Comparison of ENCODE assay signal across 8 cellular contexts in the genomic region with DNA sequence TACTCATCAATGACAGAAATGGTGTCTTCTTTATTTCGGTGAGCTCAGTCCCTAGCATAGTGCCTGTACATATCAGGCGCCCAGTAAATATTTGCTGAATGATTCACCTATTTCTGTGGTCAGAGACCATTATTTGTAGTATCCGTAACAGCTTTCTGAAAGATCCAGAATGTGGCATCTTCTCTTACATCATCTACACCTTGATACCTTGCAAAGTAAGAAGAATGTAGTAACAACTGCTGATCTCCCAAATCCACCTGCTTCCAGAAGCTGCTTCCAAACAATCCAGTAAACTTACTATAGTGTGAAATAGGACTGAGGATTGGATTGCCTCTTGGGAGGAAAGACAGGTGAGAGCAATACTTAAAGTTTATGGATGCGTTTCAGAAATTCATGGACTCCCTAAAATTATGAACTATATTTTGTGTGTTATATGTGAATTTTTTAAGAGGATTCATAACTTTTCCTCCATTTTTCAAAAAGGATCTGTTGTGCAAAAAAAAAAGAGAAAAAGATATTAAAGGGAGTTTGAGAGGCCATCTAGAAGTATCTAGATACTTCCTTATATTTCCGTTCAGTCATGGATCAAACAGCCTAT. TPM values are rescaled to one million over a fixed set of nuclear protein-coding genes. Genes with fewer than 3 reads are reported as not detected.
A peak's percentile ranks its signal among the peaks of the same experiment; 100 is the strongest.
DNase-seq lines count a peak whose midpoint lies in the region; ATAC-seq and TF ChIP-seq lines count a peak whose summit lies in the region.

No MANE protein-coding gene starts in this region.

- ATAC-seq in heart right ventricle (no peak), Right ventricle myocardium inferior (no peak), thoracic aorta (ENCODE audit: insufficient number of reproducible peaks, low FRiP score, low read depth) (no peak), HG03342 (IDR thresholded peaks at IDR 0.05; ENCODE audit: unreplicated experiment) (no peak)
- ATAC-seq in activated CD8-positive, alpha-beta T cell treated with anti-CD3 and anti-CD28 coated beads for 36 hours = no peak

- intact Hi-C loops in heart right ventricle (cut with DNase I) = no loop called here
- intact Hi-C loops in Right ventricle myocardium inferior (cut with DNase I) = loop anchor here (2.0 to 10.0 kb wide), 3 partner anchors 60 to 466 kb away; a partner anchor contains a TSS
- intact Hi-C loops in activated CD8-positive, alpha-beta T cell treated with anti-CD3 and anti-CD28 coated beads for 36 hours (cut with micrococcal nuclease) = no loop called here

- peak overlapping the region; percentile 98 for H3K27ac Mint-ChIP-seq in activated CD8-positive, alpha-beta T cell treated with anti-CD3 and anti-CD28 coated beads for 36 hours
- H3K27ac Mint-ChIP-seq in immature natural killer cell = peak overlapping the region; percentile 96 to 99 (median 97)

- no peaks in the 10 kb centered on the region for H3K9me3 Mint-ChIP-seq in activated CD8-positive, alpha-beta T cell treated with anti-CD3 and anti-CD28 coated beads for 36 hours
- no peaks in the 10 kb centered on the region for H3K9me3 Mint-ChIP-seq in immature natural killer cell

- peaks cover 40% of the 10 kb centered on the region for H3K4me1 Mint-ChIP-seq in activated CD8-positive, alpha-beta T cell treated with anti-CD3 and anti-CD28 coated beads for 36 hours (ENCODE audit: low read depth)
- H3K4me1 Mint-ChIP-seq in immature natural killer cell = peaks cover 28 to 38% of the 10 kb centered on the region in 2 donors

- H3K4me3 ChIP-seq in heart right ventricle (peak overlapping the region in 7 of 10 donors; percentile 73 to 96 (median 91)), thoracic aorta (peak overlapping the region; percentile 98)

- no peak for DNase-seq in heart right ventricle
- DNase-seq in Right ventricle myocardium inferior (ENCODE audit: missing footprints) = no peak
- DNase-seq in activated CD8-positive, alpha-beta T cell treated with anti-CD3 and anti-CD28 coated beads for 36 hours = no peak
- DNase-seq in immature natural killer cell = no peak
- no peak for DNase-seq in thoracic aorta (ENCODE audit: low spot score)
- no peak for DNase-seq in mucosa of gallbladder (ENCODE audit: low spot score)
- DNase-seq in SIG-M5 treated with dmso at 0.1 percent for 504 hours (lab: John Stamatoyannopoulos, UW; ENCODE audit: unreplicated experiment) = no peak

- H3K9me3 ChIP-seq in heart right ventricle (no peaks in the 10 kb centered on the region), thoracic aorta (no peaks in the 10 kb centered on the region)

- H3K36me3 ChIP-seq in heart right ventricle (peaks cover 0 to 11% (median 0%) of the 10 kb centered on the region in 9 donors), thoracic aorta (no peaks in the 10 kb centered on the region)

- CTCF ChIA-PET in activated CD8-positive, alpha-beta T cell treated with anti-CD3 and anti-CD28 coated beads for 36 hours (lab: Charles Lee) = interaction anchor here (0.9 to 3.8 kb wide), 9 partner anchors 11 to 517 kb away, joined by 3 to 25 read pairs (median 6); no protein-coding TSS in a partner anchor

- peak overlapping the region; percentile 95 for H3K4me3 Mint-ChIP-seq in activated CD8-positive, alpha-beta T cell treated with anti-CD3 and anti-CD28 coated beads for 36 hours
- peak overlapping the region; percentile 92 to 99 (median 98) for H3K4me3 Mint-ChIP-seq in immature natural killer cell

- 94 to 95% methylated on average over 5 of the region's 5 CpGs for whole genome bisulfite sequencing in heart right ventricle, 2 donors

- POLR2A ChIA-PET in activated CD8-positive, alpha-beta T cell treated with anti-CD3 and anti-CD28 coated beads for 36 hours (lab: Charles Lee) = interaction anchor here (0.6 to 3.0 kb wide), 6 partner anchors 12 to 299 kb away, joined by 3 to 13 read pairs (median 4); no protein-coding TSS in a partner anchor

- H3K4me1 ChIP-seq in heart right ventricle (peaks cover 0 to 27% (median 16%) of the 10 kb centered on the region in 9 donors), thoracic aorta (ENCODE audit: control insufficient read depth in 1 of 2, low read depth in 2 of 2) (peaks cover 8 to 19% of the 10 kb centered on the region in 2 donors)

- H3K27me3 Mint-ChIP-seq in activated CD8-positive, alpha-beta T cell treated with anti-CD3 and anti-CD28 coated beads for 36 hours = no peaks in the 10 kb centered on the region
- H3K27me3 Mint-ChIP-seq in immature natural killer cell (ENCODE audit: low read depth in 3 of 3) = peaks cover 5 to 18% (median 16%) of the 10 kb centered on the region in 3 donors

- H3K27ac ChIP-seq in heart right ventricle (peak overlapping the region in 9 of 10 donors; percentile 76 to 96 (median 95)), thoracic aorta (peak overlapping the region; percentile 79 to 82)

- peaks cover 13% of the 10 kb centered on the region for H3K36me3 Mint-ChIP-seq in activated CD8-positive, alpha-beta T cell treated with anti-CD3 and anti-CD28 coated beads for 36 hours (ENCODE audit: low read depth)
- H3K36me3 Mint-ChIP-seq in immature natural killer cell = no peaks in the 10 kb centered on the region

- H3K27me3 ChIP-seq in heart right ventricle (peaks cover 0 to 22% (median 14%) of the 10 kb centered on the region in 7 donors), thoracic aorta (replicated peaks; ENCODE audit: insufficient read depth) (no peaks in the 10 kb centered on the region)

- no peak for TF ChIP-seq CTCF in heart right ventricle (IDR thresholded peaks at IDR 0.05)
- no peak for TF ChIP-seq CTCF in activated CD8-positive, alpha-beta T cell treated with anti-CD3 and anti-CD28 coated beads for 36 hours (IDR thresholded peaks at IDR 0.05)
- no peak for TF ChIP-seq CTCF in thoracic aorta (IDR thresholded peaks at IDR 0.05)

RNA-seq across cellular contexts. Expression of a gene that starts 0.9 kb away (rescaled TPM):
- total RNA-seq in heart right ventricle (10 to 100 TPM; 19.6 to 34.0 (median 28.9) TPM), Right ventricle myocardium inferior (21.7 TPM), thoracic aorta (10 to 100 TPM; 14.5 to 15.6 TPM), mucosa of gallbladder (37.5 TPM)
- polyA plus RNA-seq in heart right ventricle (1 to 10 TPM; 1.8 to 2.0 TPM), immature natural killer cell (10 to 100 TPM in 1 of 3 donors, 1 to 10 TPM in 2; 3.1 to 15.6 (median 4.7) TPM)
- total RNA-seq in activated CD8-positive, alpha-beta T cell treated with anti-CD3 and anti-CD28 coated beads for 36 hours = 10 to 100 TPM; 42.5 to 42.8 TPM
